ENCODE assay signal across 17 cellular contexts in the genomic region with DNA sequence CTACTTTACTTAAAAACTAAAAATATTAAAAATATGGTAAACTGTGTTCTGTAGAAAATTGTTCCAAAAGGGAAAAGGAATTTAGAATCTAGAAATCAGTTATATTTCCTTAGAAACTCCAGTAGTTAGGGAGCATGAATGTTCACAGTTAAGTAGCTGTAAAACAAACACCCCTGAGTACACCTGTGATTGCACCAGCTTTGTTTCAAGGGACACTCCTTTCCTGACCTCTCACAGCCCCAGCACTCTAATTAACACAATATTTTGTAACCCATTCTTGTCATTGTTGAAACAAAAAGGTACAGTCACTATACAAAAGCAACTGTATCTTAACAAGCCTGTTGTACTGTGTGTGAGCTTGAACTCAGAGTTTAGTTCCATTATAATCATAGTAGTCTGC.
DNase-seq lines count a peak whose midpoint lies in the region; ATAC-seq, FAIRE-seq and TF ChIP-seq lines count a peak whose summit lies in the region.
"Had no signal": no experiment of that assay in that cellular context is flagged by ENCODE, and none has a peak within 500 bp of the region (broad histone marks: within the 10 kb centered on the region; RNA-seq: fewer than 3 reads in every experiment).

No MANE protein-coding gene starts in this region.

- POLR2A ChIA-PET in HepG2 (lab: Yijun Ruan, JAX): no interaction called here

- no peaks in the 10 kb centered on the region for H3K79me2 ChIP-seq in HepG2 (ENCODE audit: insufficient read depth, low read length)

- H3K36me3 ChIP-seq in lower lobe of right lung (no peaks in the 10 kb centered on the region), HepG2 (replicated peaks in 1 of 2; ENCODE audit: control insufficient read depth in 1 of 2, insufficient read depth in 2 of 2, low read length in 2 of 2) (no peaks in the 10 kb centered on the region)

- H3K27me3 ChIP-seq in lower lobe of right lung (ENCODE audit: low read depth) (no peaks in the 10 kb centered on the region), HepG2 (ENCODE audit: control insufficient read depth in 1 of 2, insufficient read depth in 2 of 2, low read length in 2 of 2) (no peaks in the 10 kb centered on the region)

- H2AFZ ChIP-seq in HepG2 (ENCODE audit: low read length): no peak overlapping the region

- H3K4me3 ChIP-seq in lower lobe of right lung (no peak overlapping the region), HepG2 (replicated peaks in 1 of 3; ENCODE audit: insufficient read depth in 1 of 3, low read depth in 2 of 3, low read length in 3 of 3) (no peak overlapping the region)

- no peaks in the 10 kb centered on the region for H4K20me1 ChIP-seq in HepG2 (ENCODE audit: insufficient read depth, low read length)

- intact Hi-C loops in lower lobe of right lung (cut with DNase I): no loop called here
- intact Hi-C loops in HepG2 (cut with micrococcal nuclease; ENCODE audit: unreplicated experiment): no loop called here

- in situ Hi-C loops in HepG2 (cut with HindIII; ENCODE audit: extremely low pct_ligation_motif_present, low pct_unique_long_range_greater_than_20kb): no loop called here

- CTCF ChIA-PET in HepG2 (lab: Yijun Ruan, JAX; ENCODE audit: low intra/inter-chr PET ratio, low total read pairs): no interaction called here

- TF ChIP-seq CTCF in lower lobe of right lung (IDR thresholded peaks at IDR 0.05): no peak
- TF ChIP-seq CTCF in HepG2 (CRISPR knock-in tag; IDR thresholded peaks at IDR 0.05): no peak

- TF ChIP-seq RAD21 in HepG2 (CRISPR knock-in tag; IDR thresholded peaks at IDR 0.05): no peak

- peaks cover 4% of the 10 kb centered on the region for H3K4me1 ChIP-seq in lower lobe of right lung
- no peaks in the 10 kb centered on the region for H3K4me1 ChIP-seq in HepG2 (ENCODE audit: insufficient read depth, low read length)

- TF ChIP-seq EP300 in HepG2 (IDR thresholded peaks at IDR 0.05; ENCODE audit: low read depth in 2 of 2, low read length in 2 of 2) (no peak), HepG2 (CRISPR knock-in tag; IDR thresholded peaks at IDR 0.05; ENCODE audit: borderline replicate concordance) (no peak)

- ATAC-seq in lower lobe of right lung: peak; percentile 83 to 87
- ATAC-seq in HepG2: no peak
- ATAC-seq: CD8-positive, alpha-beta T cell had no signal

- no peak overlapping the region for H3K4me2 ChIP-seq in HepG2 (ENCODE audit: low read depth, low read length)

- FAIRE-seq in GM19239 (lab: Jason Lieb, UNC) (no peak), HepG2 (lab: Jason Lieb, UNC) (no peak)
- FAIRE-seq: GM12892 had no signal

- BruUV-seq in HepG2 (replicated peaks; lab: Mats Ljungman, UMichigan): no TSS peak

- no peak for TF ChIP-seq POLR2A in HepG2 (IDR thresholded peaks at IDR 0.05; ENCODE audit: insufficient read depth in 1 of 2, low read depth in 2 of 2, low read length in 2 of 2)

- H3K9ac ChIP-seq in HepG2 (ENCODE audit: insufficient read depth, low read depth, low read length): no peak overlapping the region

- DNase-seq in NCI-H1417 (lab: John Stamatoyannopoulos, UW) (peak in 2 of 3 experiments; percentile 11 to 45), NCI-H1417 treated with DMSO at 0.1 percent for 48 hours (lab: John Stamatoyannopoulos, UW) (no peak), NCI-H2029 treated with DMSO at 0.1 percent for 48 hours (lab: John Stamatoyannopoulos, UW) (peak; percentile 48), NCI-H774 (lab: John Stamatoyannopoulos, UW) (peak; percentile 51), lower lobe of right lung (no peak), GM19239 (ENCODE audit: insufficient read length, low spot score) (no peak), iPS-NIHi7 (ENCODE audit: extremely low spot score) (no peak), HepG2 (ENCODE audit: low spot score) (no peak)
- DNase-seq: CD8-positive, alpha-beta T cell; COR-L47; DMS153; DND-41; GDM1; GOT3; H9 had no signal

- peak overlapping the region; percentile 13 for H3K27ac ChIP-seq in lower lobe of right lung
- no peak overlapping the region for H3K27ac ChIP-seq in HepG2 (ENCODE audit: extremely low read length, insufficient read depth, low read length)
- H3K27ac ChIP-seq: 22Rv1 had no signal

- H3K9me3 ChIP-seq in lower lobe of right lung (no peaks in the 10 kb centered on the region), HepG2 (ENCODE audit: low read length) (no peaks in the 10 kb centered on the region)

TF ChIP-seq in HepG2, 621 proteins besides CTCF, POLR2A, EP300 and RAD21:
- TF ChIP-seq HNRNPUL1 (IDR thresholded peaks at IDR 0.05; ENCODE audit: low read depth, low read length) (no peak), ZNF160 (CRISPR knock-in tag; IDR thresholded peaks at IDR 0.05) (no peak), NFYC (CRISPR knock-in tag; IDR thresholded peaks at IDR 0.05) (no peak), NFE2L2 (IDR thresholded peaks at IDR 0.05; ENCODE audit: low read length) (no peak), ZNF329 (CRISPR knock-in tag; IDR thresholded peaks at IDR 0.05; ENCODE audit: low read depth) (no peak), ETV5 (CRISPR knock-in tag; IDR thresholded peaks at IDR 0.05; ENCODE audit: borderline replicate concordance) (no peak), ZNF20 (CRISPR knock-in tag; IDR thresholded peaks at IDR 0.05) (no peak), HNRNPLL (IDR thresholded peaks at IDR 0.05; ENCODE audit: low read depth, low read length, poor library complexity, severe bottlenecking) (no peak)
- TF ChIP-seq, protein P1, sequence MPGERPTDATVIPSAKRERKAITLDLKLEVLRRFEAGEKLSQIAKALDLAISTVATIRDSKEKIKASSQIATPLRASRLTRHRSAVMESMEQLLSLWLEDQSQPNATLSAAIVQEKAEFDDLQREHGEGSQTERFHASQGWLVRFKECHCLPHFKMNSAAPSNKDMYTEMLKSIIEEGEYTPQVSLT (CRISPR knock-in tag; IDR thresholded peaks at IDR 0.05; ENCODE audit: borderline replicate concordance, low read depth): no peak
- TF ChIP-seq, protein P2, sequence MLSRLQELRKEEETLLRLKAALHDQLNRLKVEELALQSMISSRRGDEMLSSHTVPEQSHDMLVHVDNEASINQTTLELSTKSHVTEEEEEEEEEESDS (CRISPR knock-in tag; IDR thresholded peaks at IDR 0.05; ENCODE audit: borderline replicate concordance): no peak
- TF ChIP-seq, protein P3, sequence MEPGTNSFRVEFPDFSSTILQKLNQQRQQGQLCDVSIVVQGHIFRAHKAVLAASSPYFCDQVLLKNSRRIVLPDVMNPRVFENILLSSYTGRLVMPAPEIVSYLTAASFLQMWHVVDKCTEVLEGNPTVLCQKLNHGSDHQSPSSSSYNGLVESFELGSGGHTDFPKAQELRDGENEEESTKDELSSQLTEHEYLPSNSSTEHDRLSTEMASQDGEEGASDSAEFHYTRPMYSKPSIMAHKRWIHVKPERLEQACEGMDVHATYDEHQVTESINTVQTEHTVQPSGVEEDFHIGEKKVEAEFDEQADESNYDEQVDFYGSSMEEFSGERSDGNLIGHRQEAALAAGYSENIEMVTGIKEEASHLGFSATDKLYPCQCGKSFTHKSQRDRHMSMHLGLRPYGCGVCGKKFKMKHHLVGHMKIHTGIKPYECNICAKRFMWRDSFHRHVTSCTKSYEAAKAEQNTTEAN (CRISPR knock-in tag; conservative IDR thresholded peaks at IDR 0.05): no peak

Comparison
In these comparisons a context has a peak if more than half of its experiments do, and no peak if none do; other contexts are left out.
1. DNase-seq: peak in NCI-H1417 (2 of 3), NCI-H2029 treated with DMSO at 0.1 percent for 48 hours (single experiment) and NCI-H774 (single experiment); none in NCI-H1417 treated with DMSO at 0.1 percent for 48 hours (single experiment), lower lobe of right lung (single experiment), GM19239 (single experiment), iPS-NIHi7 (single experiment) and HepG2 (single experiment).